19 cellular contexts compared by ENCODE assay signal in the genomic region with DNA sequence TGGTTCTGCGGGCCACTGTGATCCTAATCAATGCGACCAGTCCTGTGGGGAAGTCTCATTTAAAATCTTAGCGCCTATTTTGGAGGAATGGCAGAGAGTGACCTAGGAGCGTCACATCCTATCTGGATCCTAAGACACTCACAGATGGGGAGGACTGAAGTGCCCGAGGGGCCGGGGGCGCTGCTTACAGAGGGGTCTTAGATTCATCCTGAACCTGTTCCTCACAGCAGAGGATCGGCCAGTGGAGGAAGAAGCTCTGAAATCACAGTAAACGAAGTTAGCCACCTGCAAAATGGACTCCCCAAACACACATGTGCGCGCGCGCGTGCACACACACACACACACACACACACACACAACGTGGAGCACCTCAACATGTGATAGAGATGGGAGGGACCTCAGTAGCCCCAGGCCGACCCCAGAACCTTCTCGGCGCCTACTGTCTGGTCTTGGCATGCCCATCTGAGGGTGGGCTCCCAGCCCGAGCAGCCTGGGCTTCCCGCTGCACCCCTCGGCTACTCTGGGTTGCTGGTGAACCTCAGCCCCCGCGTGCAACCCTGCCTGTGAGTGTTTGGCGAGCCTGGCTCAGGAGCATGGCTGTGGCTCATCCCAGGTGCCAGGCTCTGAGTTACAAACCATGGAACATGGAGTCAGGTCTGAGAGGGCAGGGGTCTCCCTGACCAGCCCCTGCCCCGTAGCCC.
"Had no signal": no experiment of that assay in that cellular context is flagged by ENCODE, and none has a peak within 500 bp of the region (broad histone marks: within the 10 kb centered on the region; RNA-seq: fewer than 3 reads in every experiment).

No MANE protein-coding gene starts in this region.

- H3K36me3 ChIP-seq: colonic mucosa, esophagus squamous epithelium, gastroesophageal sphincter, left lung, neutrophil, right atrium auricular region, tibial nerve had no signal

- DNase-seq: cerebellar nuclear complex; colonic mucosa; dermis blood vessel endothelial cell; esophagus squamous epithelium; foreskin fibroblast; glutamatergic neuron; immature natural killer cell; mesendoderm; stimulated activated CD4-positive, alpha-beta T cell treated with anti-CD3 and anti-CD28 coated beads, Interleukin-2, amount 100 ng/mL, for 24 hours; stimulated activated CD4-positive, alpha-beta T cell treated with anti-CD3 and anti-CD28 coated beads, Interleukin-4, amount 100 ng/mL, for 4 hours; stimulated activated naive B cell treated with anti-CD40 and anti-IgM and Interleukin-4, amounts not matched to agents 10 μg/mL and 1 μg/mL and 100 μg/mL, for 72 hours; stimulated activated naive CD8-positive, alpha-beta T cell treated with anti-CD3 and anti-CD28 coated beads, Interleukin-15, amount 100 ng/mL, for 72 hours; testis had no signal

- H3K9me3 ChIP-seq: colonic mucosa, esophagus squamous epithelium, gastroesophageal sphincter, left lung, neutrophil, right atrium auricular region, testis, tibial nerve had no signal

- H3K27me3 ChIP-seq: colonic mucosa, neutrophil, right atrium auricular region, testis, tibial nerve had no signal

- H3K4me3 ChIP-seq: colonic mucosa, esophagus squamous epithelium, gastroesophageal sphincter, left lung, right atrium auricular region, testis, tibial nerve had no signal

- H3K4me1 ChIP-seq: colonic mucosa, esophagus squamous epithelium, gastroesophageal sphincter, left lung, right atrium auricular region, testis, tibial nerve had no signal

- H3K27ac ChIP-seq: colonic mucosa, esophagus squamous epithelium, gastroesophageal sphincter, left lung, neutrophil, right atrium auricular region, testis, tibial nerve had no signal

- ATAC-seq: gastroesophageal sphincter; left lung; naive thymus-derived CD8-positive, alpha-beta T cell; stimulated activated naive B cell treated with anti-CD40 and anti-IgM and Interleukin-4, amounts not matched to agents 10 μg/mL and 1 μg/mL and 100 μg/mL, for 72 hours; stimulated activated naive CD8-positive, alpha-beta T cell treated with anti-CD3 and anti-CD28 coated beads, Interleukin-15, amount 100 ng/mL, for 72 hours had no signal
